Comparison of ENCODE assay signal across 25 cellular contexts in genomic region chr11:73187854-73188253, GRCh38. TPM values are rescaled to one million over a fixed set of nuclear protein-coding genes. Genes with fewer than 3 reads are reported as not detected.
DNase-seq lines count a peak whose midpoint lies in the region; ATAC-seq and TF ChIP-seq lines count a peak whose summit lies in the region.
"Had no signal": no experiment of that assay in that cellular context is flagged by ENCODE, and none has a peak within 500 bp of the region (broad histone marks: within the 10 kb centered on the region; RNA-seq: fewer than 3 reads in every experiment).

No MANE protein-coding gene starts in this region.

- H3K36me3 ChIP-seq in ascending aorta (no peaks in the 10 kb centered on the region), tibial artery (no peaks in the 10 kb centered on the region)
- H3K36me3 ChIP-seq: breast epithelium, esophagus muscularis mucosa, HAP-1, MG63, prostate gland, stomach, upper lobe of right lung had no signal

- intact Hi-C loops in ascending aorta (cut with DNase I) (no loop called here), tibial artery (cut with DNase I; ENCODE audit: low total_unique reads) (loop anchor here (5.0 to 10.0 kb wide), 2 partner anchors 99 to 207 kb away; no protein-coding TSS in a partner anchor)

- peak; percentile 36 for DNase-seq in activated effector memory CD4-positive, alpha-beta T cell treated with anti-CD3 and anti-CD28 coated beads, Interleukin-2, amount 50 U/mL, for 16 hours
- no peak for DNase-seq in activated effector memory CD4-positive, alpha-beta T cell treated with Interleukin-2 at 50 U/mL for 16 hours
- peak in 1 of 2 donors; percentile 37 for DNase-seq in ascending aorta (ENCODE audit: low spot score in 2 of 2)
- peak; percentile 22 for DNase-seq in iPS DF 4.7 (ENCODE audit: extremely low read depth, low spot score)
- DNase-seq in tibial artery = no peak
- DNase-seq: activated CD4-positive, alpha-beta T cell treated with anti-CD3 and anti-CD28 coated beads for 1 hour; CD4-positive, CD25-positive, alpha-beta regulatory T cell; GDM1; kidney; MG63; NCI-H1694; NCI-H446; small intestine; stimulated activated CD4-positive, alpha-beta T cell treated with anti-CD3 and anti-CD28 coated beads, Interleukin-2, amount 100 ng/mL, for 48 hours; upper lobe of right lung had no signal

- H3K27ac ChIP-seq in ascending aorta (peak overlapping the region; percentile 10 to 19), tibial artery (peak overlapping the region; percentile 13 to 18)
- H3K27ac ChIP-seq: breast epithelium, esophagus muscularis mucosa, prostate gland, stomach, upper lobe of right lung had no signal

- H3K4me3 ChIP-seq in ascending aorta (no peak overlapping the region), tibial artery (no peak overlapping the region)
- H3K4me3 ChIP-seq: breast epithelium, esophagus muscularis mucosa, HAP-1, MG63, prostate gland, stomach, upper lobe of right lung had no signal

- H3K4me1 ChIP-seq in ascending aorta (peaks cover 16 to 18% of the 10 kb centered on the region in 2 donors), tibial artery (peaks cover 0 to 38% (median 30%) of the 10 kb centered on the region in 4 donors)
- H3K4me1 ChIP-seq: breast epithelium, HAP-1, prostate gland had no signal

- TF ChIP-seq CTCF in ascending aorta (IDR thresholded peaks at IDR 0.05) (no peak), tibial artery (IDR thresholded peaks at IDR 0.05) (no peak)

- H3K9me3 ChIP-seq in ascending aorta (no peaks in the 10 kb centered on the region), tibial artery (no peaks in the 10 kb centered on the region)
- H3K9me3 ChIP-seq: breast epithelium, esophagus muscularis mucosa, HAP-1, MG63, prostate gland, stomach, upper lobe of right lung had no signal

- no peak for ATAC-seq in GM18520 (IDR thresholded peaks at IDR 0.05; ENCODE audit: unreplicated experiment)
- ATAC-seq in HG03460 (IDR thresholded peaks at IDR 0.05; ENCODE audit: unreplicated experiment) = no peak
- no peak for ATAC-seq in GM19463 (IDR thresholded peaks at IDR 0.05; ENCODE audit: unreplicated experiment)
- ATAC-seq: SK-N-SH treated with all-trans-retinoic acid at 6 μM for 48 hours, upper lobe of right lung had no signal

- H3K27me3 ChIP-seq in ascending aorta (no peaks in the 10 kb centered on the region), tibial artery (no peaks in the 10 kb centered on the region)
- H3K27me3 ChIP-seq: breast epithelium, MG63, upper lobe of right lung had no signal

RNA-seq across cellular contexts. Expression of gene P2RY2, which starts 30.2 kb away (rescaled TPM):
- total RNA-seq in ascending aorta = 18.3 TPM
- total RNA-seq: activated T-helper 2 cell treated with anti-CD3 and anti-CD28 coated beads, Interferon-gamma antibody, Interleukin-2, Interleukin-4, amounts not matched to agents 10 μg/mL and 5 μg/mL and 100 μg/mL, durations not matched to agents 14 hours and 24 hours and 36 hours; CD4-positive, CD25-positive, alpha-beta regulatory T cell had no signal

RNA-seq across cellular contexts. Expression of gene FCHSD2, which starts 45.7 kb away (rescaled TPM):
- 16.3 TPM for total RNA-seq in ascending aorta

Comparison
In these comparisons a context has a peak if more than half of its experiments do, and no peak if none do; other contexts are left out.
1. DNase-seq: peak in activated effector memory CD4-positive, alpha-beta T cell treated with anti-CD3 and anti-CD28 coated beads, Interleukin-2, amount 50 U/mL, for 16 hours (single experiment) and iPS DF 4.7 (single experiment); none in activated effector memory CD4-positive, alpha-beta T cell treated with Interleukin-2 at 50 U/mL for 16 hours (single experiment) and tibial artery (0 of 2).